In genomic region chr20:63381781-63382431, GRCh38 we compare ENCODE assay signal across 9 cellular contexts. TPM values are rescaled to one million over a fixed set of nuclear protein-coding genes. Genes with fewer than 3 reads are reported as not detected.
A peak's percentile ranks its signal among the peaks of the same experiment; 100 is the strongest.
DNase-seq lines count a peak whose midpoint lies in the region; TF ChIP-seq lines count a peak whose summit lies in the region.
"Had no signal": no experiment of that assay in that cellular context is flagged by ENCODE, and none has a peak within 500 bp of the region (broad histone marks: within the 10 kb centered on the region; RNA-seq: fewer than 3 reads in every experiment).

No MANE protein-coding gene starts in this region.

- intact Hi-C loops in Caco-2 (cut with micrococcal nuclease; ENCODE audit: unreplicated experiment) (loop anchor here (1.0 to 5.0 kb wide), 2 partner anchors 73 to 160 kb away; no protein-coding TSS in a partner anchor), left ventricle myocardium inferior (cut with micrococcal nuclease) (loop anchor here (5.0 kb wide), 1 partner anchor 75 kb away; no protein-coding TSS in a partner anchor)

- no peak overlapping the region for H3K27ac ChIP-seq in left ventricle myocardium inferior (replicated peaks)

- no peak overlapping the region for H3K27ac Mint-ChIP-seq in Caco-2 (ENCODE audit: unreplicated experiment)

- BruUV-seq in Caco-2 (replicated peaks; lab: Mats Ljungman, UMichigan) = no TSS peak

- H3K4me3 Mint-ChIP-seq in Caco-2 (ENCODE audit: unreplicated experiment) = no peak overlapping the region

- no peak overlapping the region for H3K4me3 ChIP-seq in Caco-2 (ENCODE audit: low read depth, low read length)
- H3K4me3 ChIP-seq in LNCaP clone FGC (ENCODE audit: low read depth, low read length) = no peak overlapping the region
- no peak overlapping the region for H3K4me3 ChIP-seq in left ventricle myocardium inferior

- CTCF ChIA-PET in Caco-2 (lab: Charles Lee) = interaction anchor here (0.5 to 5.0 kb wide), 19 partner anchors 9 to 857 kb away, joined by 3 to 135 read pairs (median 4); no protein-coding TSS in a partner anchor

- TF ChIP-seq CTCF in Caco-2 (IDR thresholded peaks at IDR 0.05; ENCODE audit: insufficient read depth in 1 of 2, low read depth in 1 of 2, low read length in 1 of 2, severe bottlenecking in 1 of 2, unreplicated experiment in 1 of 2) = peak; percentile 100
- TF ChIP-seq CTCF in LNCaP clone FGC (IDR thresholded peaks at IDR 0.05; ENCODE audit: control insufficient read depth, extremely low read depth, insufficient read depth) = peak; percentile 89
- TF ChIP-seq CTCF in left ventricle myocardium inferior (IDR thresholded peaks at IDR 0.05; ENCODE audit: borderline replicate concordance) = peak; percentile 97

- no peaks in the 10 kb centered on the region for H3K27me3 ChIP-seq in Caco-2 (replicated peaks; ENCODE audit: control insufficient read depth, insufficient read depth, low read length)
- H3K27me3 ChIP-seq in left ventricle myocardium inferior (ENCODE audit: low read depth) = peaks cover 76% of the 10 kb centered on the region

- H3K9me3 ChIP-seq in Caco-2 (peaks cover 26% of the 10 kb centered on the region), left ventricle myocardium inferior (replicated peaks) (peaks cover 18% of the 10 kb centered on the region)

- DNase-seq in Caco-2 (peak in 1 of 2 experiments; percentile 80), LNCaP clone FGC (ENCODE audit: low read depth) (no peak), left ventricle myocardium inferior (no peak), NCI-H446 treated with DMSO at 0.1 percent for 48 hours (lab: John Stamatoyannopoulos, UW) (no peak), putamen (ENCODE audit: low spot score) (no peak), amniotic stem cell (lab: John Stamatoyannopoulos, UW) (no peak)
- DNase-seq in activated effector memory CD4-positive, alpha-beta T cell treated with anti-CD3 and anti-CD28 coated beads, Interleukin-2, amount 50 U/mL, for 16 hours = peak; percentile 74
- DNase-seq in stimulated activated CD4-positive, alpha-beta T cell treated with anti-CD3 and anti-CD28 coated beads, TNF-alpha, amount 100 ng/mL, for 24 hours (ENCODE audit: low read depth in 3 of 3) = peak in 2 of 3 experiments; percentile 11 to 17

- H3K9me3 Mint-ChIP-seq in Caco-2 (ENCODE audit: unreplicated experiment) = peaks cover 22% of the 10 kb centered on the region

- no peaks in the 10 kb centered on the region for H3K4me1 ChIP-seq in Caco-2
- H3K4me1 ChIP-seq in left ventricle myocardium inferior = no peaks in the 10 kb centered on the region

- peaks cover 12% of the 10 kb centered on the region for H3K27me3 Mint-ChIP-seq in Caco-2 (ENCODE audit: insufficient read depth, unreplicated experiment)

- POLR2A ChIA-PET in Caco-2 (lab: Charles Lee) = no interaction called here

- H3K4me1 Mint-ChIP-seq in Caco-2 (ENCODE audit: low read depth, unreplicated experiment) = peaks cover 6% of the 10 kb centered on the region

- H3K36me3 ChIP-seq in Caco-2 (ENCODE audit: control insufficient read depth, insufficient read depth, low read length) = no peaks in the 10 kb centered on the region
- H3K36me3 ChIP-seq in left ventricle myocardium inferior = no peaks in the 10 kb centered on the region

- peaks cover 6% of the 10 kb centered on the region for H3K36me3 Mint-ChIP-seq in Caco-2 (ENCODE audit: insufficient read depth, unreplicated experiment)

RNA-seq across cellular contexts. Expression of gene CHRNA4, which starts 20.8 kb away (rescaled TPM):
- 0.11 and 0.65 TPM in 2 replicates for total RNA-seq in Caco-2 (2022)
- 0.38 TPM for total RNA-seq in left ventricle myocardium inferior
- total RNA-seq: HT1080 had no signal

Comparison
In these comparisons a context has a peak if more than half of its experiments do, and no peak if none do; other contexts are left out.
1. DNase-seq: peak in activated effector memory CD4-positive, alpha-beta T cell treated with anti-CD3 and anti-CD28 coated beads, Interleukin-2, amount 50 U/mL, for 16 hours (single experiment) and stimulated activated CD4-positive, alpha-beta T cell treated with anti-CD3 and anti-CD28 coated beads, TNF-alpha, amount 100 ng/mL, for 24 hours (2 of 3); none in LNCaP clone FGC (single experiment), left ventricle myocardium inferior (single experiment), NCI-H446 treated with DMSO at 0.1 percent for 48 hours (single experiment), putamen (single experiment) and amniotic stem cell (single experiment).
2. Peak in every context shown above with its lines, with median percentiles within 50 percentile points of each other: CTCF ChIP-seq.